In the genomic region with DNA sequence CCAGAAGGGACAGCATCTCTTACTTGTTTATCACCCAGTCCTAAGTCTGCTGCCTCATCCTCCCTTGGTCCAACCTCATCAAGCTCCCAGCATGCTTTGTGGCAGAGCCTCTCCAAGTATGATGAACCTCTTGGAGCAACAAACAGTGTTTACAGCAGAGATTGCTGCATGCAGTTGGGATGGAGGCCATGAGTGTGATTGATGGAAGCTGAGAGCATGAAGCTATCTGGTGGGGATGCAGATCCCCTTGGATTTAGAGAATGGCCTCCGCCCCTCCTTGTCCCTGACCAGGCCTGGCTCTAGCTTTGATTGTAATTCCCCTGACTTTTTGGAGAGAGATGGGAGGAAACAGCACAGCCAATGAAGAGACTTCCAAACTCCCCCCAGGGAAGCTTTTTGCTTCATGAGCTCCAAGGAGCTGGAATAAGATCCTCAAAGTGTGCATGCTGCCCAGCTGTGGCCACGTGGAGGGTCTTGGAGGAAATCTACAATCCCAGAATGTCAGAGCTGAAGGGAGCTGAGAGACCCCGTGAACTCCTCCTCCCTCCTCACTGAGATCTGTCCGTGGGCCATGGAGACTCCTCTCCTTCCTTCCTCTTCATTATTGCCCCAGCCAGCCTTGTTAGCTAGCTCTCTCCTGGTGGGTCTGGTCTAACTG, we compare ENCODE assay signal across 17 cellular contexts.
"Had no signal": no experiment of that assay in that cellular context is flagged by ENCODE, and none has a peak within 500 bp of the region (broad histone marks: within the 10 kb centered on the region; RNA-seq: fewer than 3 reads in every experiment).

No MANE protein-coding gene starts in this region.

- H3K4me1 Mint-ChIP-seq: WTC11 had no signal

- H3K79me2 ChIP-seq: hepatocyte had no signal

- H3K27me3 ChIP-seq: brain microvascular endothelial cell, hepatocyte, tibial nerve had no signal

- H3K9me3 Mint-ChIP-seq: effector memory CD8-positive, alpha-beta T cell; nephron progenitor cell; WTC11 had no signal

- H3K4me3 Mint-ChIP-seq: activated CD8-positive, alpha-beta T cell treated with anti-CD3 and anti-CD28 coated beads, Interleukin-2, amount 10 ng/mL, durations not matched to agents 7 days and 5 days; activated naive CD8-positive, alpha-beta T cell; effector memory CD8-positive, alpha-beta T cell; nephron progenitor cell; WTC11 had no signal

- H2AFZ ChIP-seq: hepatocyte had no signal

- H3K4me1 ChIP-seq: prostate gland had no signal

- H3K4me3 ChIP-seq: hepatocyte, prostate gland, tibial nerve had no signal

- H3K4me2 ChIP-seq: hepatocyte had no signal

- H3K27ac Mint-ChIP-seq: activated CD8-positive, alpha-beta T cell treated with anti-CD3 and anti-CD28 coated beads, Interleukin-2, amount 10 ng/mL, durations not matched to agents 7 days and 5 days; activated naive CD8-positive, alpha-beta T cell; nephron progenitor cell; WTC11 had no signal

- H3K9me3 ChIP-seq: prostate gland, tibial nerve had no signal

- H3K27ac ChIP-seq: brain microvascular endothelial cell, hepatocyte, prostate gland, tibial nerve had no signal

- H3K36me3 ChIP-seq: brain microvascular endothelial cell, prostate gland, tibial nerve had no signal

- H3K36me3 Mint-ChIP-seq: activated naive CD8-positive, alpha-beta T cell; WTC11 had no signal

- DNase-seq: activated CD4-positive, alpha-beta T cell treated with anti-CD3 and anti-CD28 coated beads for 4 hours; activated CD8-positive, alpha-beta memory T cell treated with anti-CD3 and anti-CD28 coated beads, Interleukin-2, amount 50 U/mL, for 4 hours; activated CD8-positive, alpha-beta T cell treated with anti-CD3 and anti-CD28 coated beads, Interleukin-2, amount 10 ng/mL, durations not matched to agents 7 days and 5 days; activated effector memory CD4-positive, alpha-beta T cell treated with anti-CD3 and anti-CD28 coated beads, Interleukin-2, amount 50 U/mL, for 16 hours; activated T-cell treated with anti-CD3 and anti-CD28 coated beads, Interleukin-2, amount 50 U/mL, for 48 hours; brain microvascular endothelial cell; dermis blood vessel endothelial cell; effector memory CD8-positive, alpha-beta T cell; kidney; nephron progenitor cell; stimulated activated CD4-positive, alpha-beta T cell treated with anti-CD3 and anti-CD28 coated beads, Interleukin-1b, Interleukin-23, amount 100 ng/mL, for 48 hours; T-helper 2 cell had no signal
